In the genomic region with DNA sequence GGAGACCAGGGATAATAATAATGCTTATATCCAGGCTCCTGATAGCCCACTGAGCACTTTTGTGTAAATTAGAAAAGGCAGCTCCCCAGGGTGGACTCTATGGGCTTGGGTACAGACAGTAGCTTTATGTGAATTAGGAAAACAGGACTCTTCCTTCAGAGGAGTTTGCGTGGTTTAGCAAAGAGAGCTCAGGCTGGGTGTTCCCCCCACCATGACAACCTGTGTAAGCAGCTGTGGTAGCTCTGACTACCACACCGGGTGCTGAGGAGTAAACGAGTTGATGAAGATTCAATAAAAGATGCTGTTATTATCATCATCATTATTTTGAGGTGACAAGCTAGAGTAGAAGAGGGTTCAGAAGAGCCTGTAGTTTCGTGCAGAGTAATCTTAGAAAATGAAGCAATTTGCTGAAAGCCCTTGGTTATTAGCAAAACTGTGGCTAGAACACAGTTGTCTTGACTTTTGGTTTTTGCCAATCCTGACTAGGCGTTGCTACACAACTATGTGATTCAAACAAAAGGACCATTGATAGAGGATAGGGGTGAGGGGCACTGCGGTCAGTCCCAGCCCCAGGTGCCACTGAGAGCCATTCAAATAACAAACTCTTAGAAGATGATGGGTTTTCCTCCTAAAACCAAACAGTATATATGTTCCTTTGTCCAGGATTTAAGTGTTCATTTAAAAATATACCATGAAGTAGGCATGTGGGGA, we compare ENCODE assay signal across 1 cellular context.
TF ChIP-seq lines count a peak whose summit lies in the region.

No MANE protein-coding gene starts in this region.

TF ChIP-seq in WTC11, 78 proteins besides CTCF, POLR2A, EP300 and RAD21 (continued from another document):
- TF ChIP-seq, protein P1, sequence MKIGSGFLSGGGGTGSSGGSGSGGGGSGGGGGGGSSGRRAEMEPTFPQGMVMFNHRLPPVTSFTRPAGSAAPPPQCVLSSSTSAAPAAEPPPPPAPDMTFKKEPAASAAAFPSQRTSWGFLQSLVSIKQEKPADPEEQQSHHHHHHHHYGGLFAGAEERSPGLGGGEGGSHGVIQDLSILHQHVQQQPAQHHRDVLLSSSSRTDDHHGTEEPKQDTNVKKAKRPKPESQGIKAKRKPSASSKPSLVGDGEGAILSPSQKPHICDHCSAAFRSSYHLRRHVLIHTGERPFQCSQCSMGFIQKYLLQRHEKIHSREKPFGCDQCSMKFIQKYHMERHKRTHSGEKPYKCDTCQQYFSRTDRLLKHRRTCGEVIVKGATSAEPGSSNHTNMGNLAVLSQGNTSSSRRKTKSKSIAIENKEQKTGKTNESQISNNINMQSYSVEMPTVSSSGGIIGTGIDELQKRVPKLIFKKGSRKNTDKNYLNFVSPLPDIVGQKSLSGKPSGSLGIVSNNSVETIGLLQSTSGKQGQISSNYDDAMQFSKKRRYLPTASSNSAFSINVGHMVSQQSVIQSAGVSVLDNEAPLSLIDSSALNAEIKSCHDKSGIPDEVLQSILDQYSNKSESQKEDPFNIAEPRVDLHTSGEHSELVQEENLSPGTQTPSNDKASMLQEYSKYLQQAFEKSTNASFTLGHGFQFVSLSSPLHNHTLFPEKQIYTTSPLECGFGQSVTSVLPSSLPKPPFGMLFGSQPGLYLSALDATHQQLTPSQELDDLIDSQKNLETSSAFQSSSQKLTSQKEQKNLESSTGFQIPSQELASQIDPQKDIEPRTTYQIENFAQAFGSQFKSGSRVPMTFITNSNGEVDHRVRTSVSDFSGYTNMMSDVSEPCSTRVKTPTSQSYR (CRISPR knock-in tag; IDR thresholded peaks at IDR 0.05), result no peak
